ENCODE assay signal across 1 cellular context in the genomic region with DNA sequence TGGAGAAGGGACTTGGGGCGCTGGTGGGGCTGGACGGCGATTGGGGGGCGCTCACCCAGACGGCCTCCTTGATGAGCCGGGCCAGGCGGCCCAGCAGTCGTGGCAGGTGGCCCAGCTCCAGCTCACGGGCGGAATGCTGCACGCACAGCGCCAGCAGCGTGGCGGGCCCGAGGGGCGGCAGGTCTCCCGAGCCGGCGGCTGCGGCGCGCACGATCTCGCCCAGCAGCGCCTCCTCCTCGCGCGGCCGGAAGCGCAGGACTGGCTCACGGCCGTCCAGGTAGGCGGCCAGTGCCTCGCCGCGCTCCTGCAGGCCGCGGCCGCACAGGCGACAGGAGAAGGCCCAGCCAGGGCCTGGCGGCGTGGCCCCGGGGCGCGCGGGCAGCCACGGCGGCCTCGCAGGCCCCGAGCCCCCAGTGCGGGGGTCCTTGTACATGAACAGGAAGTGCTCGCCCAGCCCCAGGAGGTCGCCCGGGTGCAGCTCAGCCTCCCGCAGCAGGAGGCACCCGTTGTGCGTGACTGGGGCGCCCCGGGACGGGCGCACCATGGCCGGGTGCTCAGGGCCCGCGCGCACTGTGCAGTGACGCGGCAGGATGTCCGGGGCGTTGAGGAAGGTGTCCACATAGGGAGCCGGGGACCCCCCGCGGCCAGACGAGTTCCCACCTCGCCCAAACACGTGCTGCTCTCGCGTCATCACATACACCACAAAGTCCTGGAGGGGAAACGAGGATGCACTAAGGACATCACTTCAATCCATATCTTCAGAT.
TF ChIP-seq lines count a peak whose summit lies in the region.

No MANE protein-coding gene starts in this region.

TF ChIP-seq in H1, 55 proteins besides CTCF, POLR2A, EP300 and RAD21:
- TF ChIP-seq, protein P1, sequence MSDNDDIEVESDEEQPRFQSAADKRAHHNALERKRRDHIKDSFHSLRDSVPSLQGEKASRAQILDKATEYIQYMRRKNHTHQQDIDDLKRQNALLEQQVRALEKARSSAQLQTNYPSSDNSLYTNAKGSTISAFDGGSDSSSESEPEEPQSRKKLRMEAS (IDR thresholded peaks at IDR 0.05), result peak; percentile 63
- TF ChIP-seq NANOG (IDR thresholded peaks at IDR 0.05; ENCODE audit: insufficient read depth, low read depth, low read length, poor library complexity, severe bottlenecking) (no peak), ASH2L (IDR thresholded peaks at IDR 0.05; ENCODE audit: low read length) (peak; percentile 40), KDM4A (IDR thresholded peaks at IDR 0.05; ENCODE audit: low read depth, low read length, severe bottlenecking) (peak; percentile 38)
